In the genomic region with DNA sequence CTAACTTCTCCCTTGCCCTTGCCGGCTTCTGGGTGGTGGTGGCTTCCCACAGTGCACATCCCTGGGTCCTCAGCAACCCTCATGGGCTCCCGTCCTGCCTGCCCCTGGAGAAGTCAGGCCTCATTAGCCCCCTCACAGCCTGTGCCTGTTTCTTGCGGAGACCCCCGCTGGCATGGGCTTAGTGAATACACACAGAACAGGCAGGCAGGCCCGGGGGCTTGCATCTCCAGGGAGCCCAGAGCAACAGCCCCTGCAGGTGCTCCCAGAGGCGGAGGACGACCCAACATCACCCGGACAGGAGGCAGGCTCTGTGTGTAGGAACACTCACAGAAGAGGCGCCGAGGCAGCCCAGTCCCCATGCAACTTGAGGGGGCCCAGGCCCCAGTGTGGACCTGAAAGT, we compare ENCODE assay signal across 17 cellular contexts.
"Had no signal": no experiment of that assay in that cellular context is flagged by ENCODE, and none has a peak within 500 bp of the region (broad histone marks: within the 10 kb centered on the region; RNA-seq: fewer than 3 reads in every experiment).

No MANE protein-coding gene starts in this region.

- H3K9ac ChIP-seq: parathyroid adenoma had no signal

- H3K9me3 Mint-ChIP-seq: natural killer cell had no signal

- H3K9me3 ChIP-seq: prostate gland, stomach, thoracic aorta had no signal

- DNase-seq: effector memory CD4-positive, alpha-beta T cell; hypothalamus; mammary epithelial cell; natural killer cell; stimulated activated CD4-positive, alpha-beta T cell treated with anti-CD3 and anti-CD28 coated beads, Interleukin-15, amount 100 ng/mL, for 24 hours; stimulated activated CD4-positive, alpha-beta T cell treated with anti-CD3 and anti-CD28 coated beads, Interleukin-1b, Interleukin-23, amount 100 ng/mL, for 48 hours; stimulated activated CD4-positive, alpha-beta T cell treated with anti-CD3 and anti-CD28 coated beads, Interleukin-4, amount 100 ng/mL, for 4 hours; stimulated activated naive CD4-positive, alpha-beta T cell; stomach; substantia nigra; trophoblast cell had no signal

- H3K27ac Mint-ChIP-seq: natural killer cell had no signal

- H3K79me2 ChIP-seq: parathyroid adenoma had no signal

- H3K4me3 ChIP-seq: heart left ventricle, prostate gland, spleen, stomach, thoracic aorta had no signal

- H3K4me1 ChIP-seq: prostate gland, stomach had no signal

- H2AFZ ChIP-seq: parathyroid adenoma had no signal

- H3K36me3 Mint-ChIP-seq: natural killer cell had no signal

- ATAC-seq: left lobe of liver, natural killer cell had no signal

- H3K27ac ChIP-seq: heart left ventricle, parathyroid adenoma, prostate gland, stomach, thoracic aorta had no signal

- H3K36me3 ChIP-seq: heart left ventricle, prostate gland, spleen, stomach, thoracic aorta had no signal

- H3K4me3 Mint-ChIP-seq: natural killer cell had no signal
